In genomic region chr1:112381324-112382076, GRCh38 we compare ENCODE assay signal across 18 cellular contexts. TPM values are rescaled to one million over a fixed set of nuclear protein-coding genes. Genes with fewer than 3 reads are reported as not detected.
DNase-seq lines count a peak whose midpoint lies in the region; ATAC-seq, FAIRE-seq and TF ChIP-seq lines count a peak whose summit lies in the region.
"Had no signal": no experiment of that assay in that cellular context is flagged by ENCODE, and none has a peak within 500 bp of the region (broad histone marks: within the 10 kb centered on the region; RNA-seq: fewer than 3 reads in every experiment).

No MANE protein-coding gene starts in this region.

- FAIRE-seq in GM12878 (lab: Jason Lieb, UNC), result peak; percentile 31
- FAIRE-seq: GM12892 had no signal

- H3K4me3 Mint-ChIP-seq in endothelial cell (ENCODE audit: unreplicated experiment) (no peak overlapping the region), osteocyte (ENCODE audit: unreplicated experiment) (no peak overlapping the region)

- H3K36me3 Mint-ChIP-seq in endothelial cell (ENCODE audit: low read depth, unreplicated experiment) (no peaks in the 10 kb centered on the region), osteocyte (ENCODE audit: unreplicated experiment) (no peaks in the 10 kb centered on the region)
- H3K36me3 Mint-ChIP-seq: CD4-positive, alpha-beta memory T cell had no signal

- no peak overlapping the region for H3K9ac ChIP-seq in GM12878 (ENCODE audit: control insufficient read depth, insufficient read depth, low read length)

- CTCF ChIA-PET in GM12878 (lab: Yijun Ruan, JAX), result interaction anchor here (1.4 to 2.9 kb wide), 5 partner anchors 10 to 120 kb away, joined by 3 to 21 read pairs (median 5); no protein-coding TSS in a partner anchor

- H3K4me2 ChIP-seq in GM12878 (ENCODE audit: control insufficient read depth, insufficient read depth), result no peak overlapping the region

- no peaks in the 10 kb centered on the region for H4K20me1 ChIP-seq in GM12878 (ENCODE audit: control insufficient read depth, insufficient read depth)

- H3K27me3 Mint-ChIP-seq in endothelial cell (ENCODE audit: unreplicated experiment), result peaks cover 6% of the 10 kb centered on the region
- peaks cover 51% of the 10 kb centered on the region for H3K27me3 Mint-ChIP-seq in osteocyte (ENCODE audit: unreplicated experiment)

- no peak for TF ChIP-seq EP300 in GM12878 (IDR thresholded peaks at IDR 0.05; ENCODE audit: borderline replicate concordance in 1 of 2, control insufficient read depth in 1 of 2, low read depth in 2 of 2, low read length in 2 of 2)

- H3K9me3 ChIP-seq in right cardiac atrium (ENCODE audit: control insufficient read depth, low read length), result no peaks in the 10 kb centered on the region
- no peaks in the 10 kb centered on the region for H3K9me3 ChIP-seq in left ventricle myocardium inferior (replicated peaks)
- H3K9me3 ChIP-seq in GM12878 (replicated peaks; ENCODE audit: control insufficient read depth, insufficient read depth, low read length), result no peaks in the 10 kb centered on the region; the same call in 2 of the 3 replicates
- no peaks in the 10 kb centered on the region for H3K9me3 ChIP-seq in prostate gland

- BruUV-seq in GM12878 (replicated peaks; lab: Mats Ljungman, UMichigan), result no TSS peak

- RAD21 ChIA-PET in GM12878 (lab: Charles Lee; ENCODE audit: unreplicated experiment), result interaction anchor here (1.2 kb wide), 1 partner anchor 10 kb away, joined by 5 read pairs; no protein-coding TSS in a partner anchor

- TF ChIP-seq POLR2A in GM12878 (IDR thresholded peaks at IDR 0.05; ENCODE audit: low read depth, low read length) (no peak), prostate gland (IDR thresholded peaks at IDR 0.05) (no peak)

- intact Hi-C loops in right cardiac atrium (cut with DNase I), result loop anchor here in 1 of 4 donors (10.0 kb wide), 1 partner anchor 323 kb away; the partner anchor contains the start of gene RHOC
- intact Hi-C loops in left ventricle myocardium inferior (cut with micrococcal nuclease), result no loop called here
- intact Hi-C loops in GM12878 (cut with micrococcal nuclease; ENCODE audit: unreplicated experiment), result no loop called here
- intact Hi-C loops in prostate gland (cut with DNase I), result no loop called here

- TF ChIP-seq RAD21 in GM12878 (IDR thresholded peaks at IDR 0.05; ENCODE audit: insufficient read depth, low read depth, low read length), result no peak

- SMC1A ChIA-PET in GM12878 (lab: Charles Lee; ENCODE audit: uncharacterized antibody, unreplicated experiment), result interaction anchor here (0.6 to 1.8 kb wide), 3 partner anchors 11 to 233 kb away, joined by 3 to 7 read pairs (median 4); no protein-coding TSS in a partner anchor

- 49% methylated on average over 2 of the region's 2 CpGs for WGBS in right cardiac atrium
- WGBS in GM12878 (ENCODE audit: insufficient coverage, insufficient replicate concordance, low lambda C conversion rate, missing lambda C conversion rate), result 0% methylated on average over 2 of the region's 2 CpGs
- 81% methylated on average over 2 of the region's 2 CpGs for WGBS in prostate gland

- H3K4me3 ChIP-seq in right cardiac atrium (ENCODE audit: low read length), result no peak overlapping the region
- no peak overlapping the region for H3K4me3 ChIP-seq in left ventricle myocardium inferior
- no peak overlapping the region for H3K4me3 ChIP-seq in GM12878
- H3K4me3 ChIP-seq in prostate gland, result no peak overlapping the region

- POLR2A ChIA-PET in GM12878 (lab: Charles Lee), result no interaction called here

- H3K27ac Mint-ChIP-seq in endothelial cell (ENCODE audit: unreplicated experiment), result peak overlapping the region; percentile 7
- no peak overlapping the region for H3K27ac Mint-ChIP-seq in osteocyte (ENCODE audit: unreplicated experiment)
- H3K27ac Mint-ChIP-seq: CD4-positive, alpha-beta memory T cell had no signal

- no peaks in the 10 kb centered on the region for H3K79me2 ChIP-seq in GM12878 (ENCODE audit: control insufficient read depth, insufficient read depth, low read length)

- H3K27ac ChIP-seq in right cardiac atrium (ENCODE audit: low read length) (no peak overlapping the region), left ventricle myocardium inferior (replicated peaks) (no peak overlapping the region), GM12878 (ENCODE audit: control insufficient read depth, insufficient read depth) (no peak overlapping the region), prostate gland (no peak overlapping the region)

- no peaks in the 10 kb centered on the region for H3K9me3 Mint-ChIP-seq in endothelial cell (ENCODE audit: unreplicated experiment)
- H3K9me3 Mint-ChIP-seq in osteocyte (ENCODE audit: unreplicated experiment), result peaks cover 7% of the 10 kb centered on the region
- H3K9me3 Mint-ChIP-seq: CD4-positive, alpha-beta memory T cell had no signal

- DNase-seq in right cardiac atrium, result no peak
- DNase-seq in left ventricle myocardium inferior, result no peak
- no peak for DNase-seq in GM12878 (ENCODE audit: low read depth, low spot score)
- DNase-seq in endothelial cell (ENCODE audit: low spot score), result no peak
- no peak for DNase-seq in NCI-H526 treated with DMSO at 0.1 percent for 48 hours (lab: John Stamatoyannopoulos, UW)
- DNase-seq in prostate gland (ENCODE audit: low spot score), result no peak
- no peak for DNase-seq in osteocyte (ENCODE audit: extremely low spot score, unreplicated experiment)
- DNase-seq: C1 segment of cervical spinal cord; Calu3; CD4-positive, alpha-beta memory T cell; COR-L47; DMS53; DMS79 treated with DMSO at 0.1 percent for 48 hours; GF-D8; GOT3; H7; HCEC 1CT had no signal

- H2AFZ ChIP-seq in GM12878 (ENCODE audit: control insufficient read depth, low read depth, low read length), result no peak overlapping the region

- ATAC-seq in right cardiac atrium, result peak; percentile 58 to 88
- no peak for ATAC-seq in GM12878

- TF ChIP-seq CTCF in left ventricle myocardium inferior (IDR thresholded peaks at IDR 0.05; ENCODE audit: borderline replicate concordance) (no peak), GM12878 (IDR thresholded peaks at IDR 0.05 in 2 of 3, conservative IDR thresholded peaks at IDR 0.05 in 1 of 3; ENCODE audit: control insufficient read depth in 2 of 3, extremely low read depth in 1 of 3, insufficient read depth in 1 of 3, low read depth in 3 of 3, low read length in 3 of 3) (no peak), endothelial cell (IDR thresholded peaks at IDR 0.05; ENCODE audit: unreplicated experiment) (no peak), prostate gland (IDR thresholded peaks at IDR 0.05) (no peak), osteocyte (IDR thresholded peaks at IDR 0.05) (no peak)

- H3K4me1 ChIP-seq in right cardiac atrium (ENCODE audit: control insufficient read depth, insufficient read depth, low read length), result no peaks in the 10 kb centered on the region
- H3K4me1 ChIP-seq in left ventricle myocardium inferior, result peaks cover 4% of the 10 kb centered on the region
- no peaks in the 10 kb centered on the region for H3K4me1 ChIP-seq in GM12878 (ENCODE audit: control insufficient read depth, insufficient read depth, low read length)
- no peaks in the 10 kb centered on the region for H3K4me1 ChIP-seq in prostate gland (replicated peaks)

- in situ Hi-C loops in GM12878 (cut with MboI), result no loop called here

- no peaks in the 10 kb centered on the region for H3K27me3 ChIP-seq in right cardiac atrium (ENCODE audit: control insufficient read depth, insufficient read depth)
- peaks cover 10% of the 10 kb centered on the region for H3K27me3 ChIP-seq in left ventricle myocardium inferior (ENCODE audit: low read depth)
- H3K27me3 ChIP-seq in GM12878 (replicated peaks in 1 of 2; ENCODE audit: control insufficient read depth in 2 of 2, insufficient read depth in 2 of 2, low read length in 1 of 2), result peaks cover 0 to 4% of the 10 kb centered on the region in 2 experiments; a peak in 1 of 4 replicates
- H3K27me3 ChIP-seq in prostate gland (replicated peaks; ENCODE audit: insufficient read depth), result no peaks in the 10 kb centered on the region

- peaks cover 4% of the 10 kb centered on the region for H3K4me1 Mint-ChIP-seq in endothelial cell (ENCODE audit: unreplicated experiment)
- H3K4me1 Mint-ChIP-seq in osteocyte (ENCODE audit: unreplicated experiment), result no peaks in the 10 kb centered on the region
- H3K4me1 Mint-ChIP-seq: CD4-positive, alpha-beta memory T cell had no signal

- H3K36me3 ChIP-seq in left ventricle myocardium inferior (no peaks in the 10 kb centered on the region), GM12878 (ENCODE audit: control insufficient read depth in 2 of 2, insufficient read depth in 2 of 2, low read length in 1 of 2) (no peaks in the 10 kb centered on the region), prostate gland (no peaks in the 10 kb centered on the region)

TF ChIP-seq in GM12878, 131 proteins besides CTCF, POLR2A, EP300 and RAD21 (continues in another document):
- TF ChIP-seq PBX3 (IDR thresholded peaks at IDR 0.05; ENCODE audit: insufficient replicate concordance, low read depth, low read length), result no peak

RNA-seq across cellular contexts. Expression of gene CTTNBP2NL, which starts 14.5 kb away (rescaled TPM):
- 10 to 100 TPM; 16.2 to 24.9 (median 16.8) TPM for total RNA-seq in right cardiac atrium
- polyA plus RNA-seq in right cardiac atrium, result 5.1 TPM
- 14.3 TPM for total RNA-seq in left ventricle myocardium inferior
- total RNA-seq in GM12878 (2013; cell fraction: nucleolus; rRNA removed), result 40.8 and 44.3 TPM in 2 replicates
- 3.8 and 4.9 TPM in 2 replicates for total RNA-seq in GM12878 (2014; rRNA removed)
- 5.6 and 6.0 TPM in 2 replicates for total RNA-seq in GM12878 (2014; rRNA removed; fragmentation: Illumina TruSeq; extraction: Trizol)
- total RNA-seq in GM12878 (2021), result 10.7 and 11.3 TPM in 2 replicates
- polyA plus RNA-seq in GM12878 (2011; ENCODE audit: low read depth), result 1.3 TPM
- 10.5 and 14.0 TPM in 2 replicates for polyA plus RNA-seq in GM12878 (2011; rRNA removed)
- 5.5 and 6.0 TPM in 2 replicates for polyA plus RNA-seq in GM12878 (2011; cell fraction: cytosol; rRNA removed)
- 8.7 and 9.3 TPM in 2 replicates for polyA plus RNA-seq in GM12878 (2011; cell fraction: nucleus; rRNA removed)
- polyA plus RNA-seq in GM12878 (2012), result 1.3 and 2.4 TPM in 2 replicates
- polyA plus RNA-seq in GM12878 (2014; fragmentation: Illumina TruSeq; extraction: Trizol), result 5.3 and 6.7 TPM in 2 replicates
- 1 to 10 TPM; 2.1 to 5.7 TPM for polyA plus RNA-seq in GM12878 (2014; fragmentation: Nextera tagmentation; extraction: Ambion mirVana)
- 3.1 and 3.8 TPM in 2 replicates for polyA plus RNA-seq in GM12878 (2014; rRNA removed)
- polyA plus RNA-seq in GM12878 (2016; fragmentation: Nextera tagmentation; extraction: Ambion mirVana), result 1 to 10 TPM; 5.5 to 6.7 TPM
- polyA minus RNA-seq in GM12878 (2011; rRNA and poly(A)+ RNA removed), result 24.1 and 27.1 TPM in 2 replicates
- 5.7 and 8.7 TPM in 2 replicates for polyA minus RNA-seq in GM12878 (2011; cell fraction: cytosol; rRNA and poly(A)+ RNA removed)
- 16.0 and 23.5 TPM in 2 replicates for polyA minus RNA-seq in GM12878 (2011; cell fraction: nucleus; rRNA and poly(A)+ RNA removed)
- 84.0 TPM for total RNA-seq in endothelial cell (ENCODE audit: unreplicated experiment)
- 10 to 100 TPM; 10.6 to 15.2 TPM for total RNA-seq in prostate gland
- total RNA-seq in osteocyte, result 50.6 and 54.2 TPM in 2 replicates
